16 cellular contexts compared by ENCODE assay signal in the genomic region with DNA sequence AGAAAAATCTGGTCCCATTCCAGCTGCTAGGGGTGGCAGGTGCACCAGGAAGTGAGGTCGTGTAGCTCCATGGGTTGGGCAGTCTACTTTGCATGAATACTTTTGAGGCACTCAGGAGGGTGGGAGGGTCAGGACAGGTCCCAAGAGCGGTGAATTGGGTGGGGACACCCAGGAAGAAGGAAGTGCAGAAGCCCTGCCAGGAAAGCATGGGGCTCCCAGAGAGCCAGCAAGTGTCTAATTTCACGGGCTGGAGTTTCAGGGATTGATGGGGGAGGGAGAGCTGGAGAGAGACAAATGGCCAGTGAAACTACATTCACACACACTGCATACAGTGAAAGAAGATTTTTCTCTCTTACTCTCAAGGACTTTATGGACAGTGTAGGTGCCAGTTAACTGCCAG.
A peak's percentile ranks its signal among the peaks of the same experiment; 100 is the strongest.
DNase-seq lines count a peak whose midpoint lies in the region; ATAC-seq and TF ChIP-seq lines count a peak whose summit lies in the region.
"Had no signal": no experiment of that assay in that cellular context is flagged by ENCODE, and none has a peak within 500 bp of the region (broad histone marks: within the 10 kb centered on the region; RNA-seq: fewer than 3 reads in every experiment).

No MANE protein-coding gene starts in this region.

- intact Hi-C loops in activated CD4-positive, alpha-beta T cell treated with anti-CD3 and anti-CD28 coated beads, Interleukin-2, amount 10 ng/mL, durations not matched to agents 24 days and 14 days (cut with micrococcal nuclease): no loop called here
- intact Hi-C loops in activated CD4-positive, alpha-beta T cell treated with anti-CD3 and anti-CD28 coated beads for 36 hours (cut with DNase I, micrococcal nuclease): no loop called here
- intact Hi-C loops in activated T-helper 2 cell treated with anti-CD3 and anti-CD28 coated beads, Interferon-gamma antibody, Interleukin-2, Interleukin-4, amounts not matched to agents 10 μg/mL and 5 μg/mL and 100 μg/mL, durations not matched to agents 14 hours and 24 hours and 36 hours (cut with micrococcal nuclease): loop anchor here (5.0 kb wide), 1 partner anchor 543 kb away; no protein-coding TSS in a partner anchor
- intact Hi-C loops in lower lobe of right lung (cut with DNase I): no loop called here
- intact Hi-C loops in transverse colon (cut with DNase I; ENCODE audit: low total_unique reads): no loop called here

- POLR2A ChIA-PET in activated CD4-positive, alpha-beta T cell treated with anti-CD3 and anti-CD28 coated beads for 36 hours (lab: Charles Lee): no interaction called here

- DNase-seq in activated CD4-positive, alpha-beta T cell treated with anti-CD3 and anti-CD28 coated beads, Interleukin-2, amount 10 ng/mL, durations not matched to agents 24 days and 14 days: no peak
- DNase-seq in activated CD4-positive, alpha-beta T cell treated with anti-CD3 and anti-CD28 coated beads for 36 hours: no peak
- no peak for DNase-seq in activated T-helper 2 cell treated with anti-CD3 and anti-CD28 coated beads, Interferon-gamma antibody, Interleukin-2, Interleukin-4, amounts not matched to agents 10 μg/mL and 5 μg/mL and 100 μg/mL, durations not matched to agents 14 hours and 24 hours and 36 hours (ENCODE audit: low spot score)
- DNase-seq in lower lobe of right lung: peak; percentile 77
- DNase-seq in transverse colon: peak; percentile 78
- no peak for DNase-seq in erythroblast (lab: John Stamatoyannopoulos, UW)
- DNase-seq: activated CD8-positive, alpha-beta T cell treated with anti-CD3 and anti-CD28 coated beads, Interleukin-2, amount 10 ng/mL, durations not matched to agents 7 days and 5 days; foreskin melanocyte; NCI-H1048; NCI-H524 treated with DMSO at 0.1 percent for 48 hours; T-helper 9 cell; trophoblast cell had no signal

- in situ Hi-C loops in transverse colon (cut with MboI; ENCODE audit: low pct_ligation_motif_present in 1 of 4, low pct_unique_long_range_greater_than_20kb in 1 of 4, low sequenced_read_pairs in 3 of 4): no loop called here

- peaks cover 30% of the 10 kb centered on the region for H3K4me1 Mint-ChIP-seq in activated CD4-positive, alpha-beta T cell treated with anti-CD3 and anti-CD28 coated beads, Interleukin-2, amount 10 ng/mL, durations not matched to agents 24 days and 14 days
- peaks cover 21% of the 10 kb centered on the region for H3K4me1 Mint-ChIP-seq in activated CD4-positive, alpha-beta T cell treated with anti-CD3 and anti-CD28 coated beads for 36 hours
- peaks cover 41% of the 10 kb centered on the region for H3K4me1 Mint-ChIP-seq in activated T-helper 2 cell treated with anti-CD3 and anti-CD28 coated beads, Interferon-gamma antibody, Interleukin-2, Interleukin-4, amounts not matched to agents 10 μg/mL and 5 μg/mL and 100 μg/mL, durations not matched to agents 14 hours and 24 hours and 36 hours (ENCODE audit: low read depth)

- H3K27me3 Mint-ChIP-seq in activated CD4-positive, alpha-beta T cell treated with anti-CD3 and anti-CD28 coated beads, Interleukin-2, amount 10 ng/mL, durations not matched to agents 24 days and 14 days: no peaks in the 10 kb centered on the region
- no peaks in the 10 kb centered on the region for H3K27me3 Mint-ChIP-seq in activated CD4-positive, alpha-beta T cell treated with anti-CD3 and anti-CD28 coated beads for 36 hours
- H3K27me3 Mint-ChIP-seq in activated T-helper 2 cell treated with anti-CD3 and anti-CD28 coated beads, Interferon-gamma antibody, Interleukin-2, Interleukin-4, amounts not matched to agents 10 μg/mL and 5 μg/mL and 100 μg/mL, durations not matched to agents 14 hours and 24 hours and 36 hours (ENCODE audit: low read depth): no peaks in the 10 kb centered on the region

- no peak for TF ChIP-seq EP300 in transverse colon (IDR thresholded peaks at IDR 0.05; ENCODE audit: low read depth)

- ATAC-seq in activated CD4-positive, alpha-beta T cell treated with anti-CD3 and anti-CD28 coated beads for 36 hours: no peak
- peak; percentile 93 to 94 for ATAC-seq in lower lobe of right lung
- ATAC-seq in HG03457 (IDR thresholded peaks at IDR 0.05; ENCODE audit: unreplicated experiment): no peak
- ATAC-seq in GM18868 (IDR thresholded peaks at IDR 0.05; ENCODE audit: unreplicated experiment): no peak
- ATAC-seq: activated CD8-positive, alpha-beta T cell treated with anti-CD3 and anti-CD28 coated beads, Interleukin-2, amount 10 ng/mL, durations not matched to agents 7 days and 5 days; activated naive CD4-positive, alpha-beta T cell treated with anti-CD3 and anti-CD28 coated beads, Interleukin-2, amount 50 U/mL, for 72 hours had no signal

- peak overlapping the region; percentile 70 for H3K27ac ChIP-seq in lower lobe of right lung
- H3K27ac ChIP-seq in transverse colon: peak overlapping the region; percentile 35 to 74 (median 71)

- no peak overlapping the region for H3K4me3 Mint-ChIP-seq in activated CD4-positive, alpha-beta T cell treated with anti-CD3 and anti-CD28 coated beads, Interleukin-2, amount 10 ng/mL, durations not matched to agents 24 days and 14 days
- H3K4me3 Mint-ChIP-seq in activated CD4-positive, alpha-beta T cell treated with anti-CD3 and anti-CD28 coated beads for 36 hours: no peak overlapping the region
- no peak overlapping the region for H3K4me3 Mint-ChIP-seq in activated T-helper 2 cell treated with anti-CD3 and anti-CD28 coated beads, Interferon-gamma antibody, Interleukin-2, Interleukin-4, amounts not matched to agents 10 μg/mL and 5 μg/mL and 100 μg/mL, durations not matched to agents 14 hours and 24 hours and 36 hours (ENCODE audit: low read depth)
- H3K4me3 Mint-ChIP-seq: activated CD8-positive, alpha-beta T cell treated with anti-CD3 and anti-CD28 coated beads, Interleukin-2, amount 10 ng/mL, durations not matched to agents 7 days and 5 days had no signal

- peaks cover 32% of the 10 kb centered on the region for H3K36me3 Mint-ChIP-seq in activated CD4-positive, alpha-beta T cell treated with anti-CD3 and anti-CD28 coated beads, Interleukin-2, amount 10 ng/mL, durations not matched to agents 24 days and 14 days (ENCODE audit: low read depth)
- peaks cover 36% of the 10 kb centered on the region for H3K36me3 Mint-ChIP-seq in activated CD4-positive, alpha-beta T cell treated with anti-CD3 and anti-CD28 coated beads for 36 hours (ENCODE audit: low read depth)
- peaks cover 28% of the 10 kb centered on the region for H3K36me3 Mint-ChIP-seq in activated T-helper 2 cell treated with anti-CD3 and anti-CD28 coated beads, Interferon-gamma antibody, Interleukin-2, Interleukin-4, amounts not matched to agents 10 μg/mL and 5 μg/mL and 100 μg/mL, durations not matched to agents 14 hours and 24 hours and 36 hours (ENCODE audit: low read depth)

- peak overlapping the region; percentile 47 for H3K27ac Mint-ChIP-seq in activated CD4-positive, alpha-beta T cell treated with anti-CD3 and anti-CD28 coated beads, Interleukin-2, amount 10 ng/mL, durations not matched to agents 24 days and 14 days
- H3K27ac Mint-ChIP-seq in activated CD4-positive, alpha-beta T cell treated with anti-CD3 and anti-CD28 coated beads for 36 hours: no peak overlapping the region
- peak overlapping the region; percentile 15 for H3K27ac Mint-ChIP-seq in activated T-helper 2 cell treated with anti-CD3 and anti-CD28 coated beads, Interferon-gamma antibody, Interleukin-2, Interleukin-4, amounts not matched to agents 10 μg/mL and 5 μg/mL and 100 μg/mL, durations not matched to agents 14 hours and 24 hours and 36 hours
- H3K27ac Mint-ChIP-seq: activated CD8-positive, alpha-beta T cell treated with anti-CD3 and anti-CD28 coated beads, Interleukin-2, amount 10 ng/mL, durations not matched to agents 7 days and 5 days had no signal

- TF ChIP-seq CTCF in lower lobe of right lung (IDR thresholded peaks at IDR 0.05): no peak
- TF ChIP-seq CTCF in transverse colon (IDR thresholded peaks at IDR 0.05): no peak

- no peaks in the 10 kb centered on the region for H3K9me3 ChIP-seq in lower lobe of right lung
- no peaks in the 10 kb centered on the region for H3K9me3 ChIP-seq in transverse colon

- H3K4me3 ChIP-seq in lower lobe of right lung: no peak overlapping the region
- no peak overlapping the region for H3K4me3 ChIP-seq in transverse colon
- H3K4me3 ChIP-seq: smooth muscle cell had no signal

- H3K27me3 ChIP-seq in lower lobe of right lung (ENCODE audit: low read depth): no peaks in the 10 kb centered on the region
- H3K27me3 ChIP-seq in transverse colon: no peaks in the 10 kb centered on the region

- H3K4me1 ChIP-seq in lower lobe of right lung (peaks cover 30% of the 10 kb centered on the region), transverse colon (peaks cover 4 to 38% (median 18%) of the 10 kb centered on the region in 4 donors)

- CTCF ChIA-PET in activated CD4-positive, alpha-beta T cell treated with anti-CD3 and anti-CD28 coated beads for 36 hours (lab: Charles Lee): no interaction called here

- WGBS in transverse colon (ENCODE audit: low coverage in 1 of 2), 2 donors: 40 to 49% methylated on average over 1 to 3 of the region's 3 CpGs

- no peaks in the 10 kb centered on the region for H3K9me3 Mint-ChIP-seq in activated CD4-positive, alpha-beta T cell treated with anti-CD3 and anti-CD28 coated beads, Interleukin-2, amount 10 ng/mL, durations not matched to agents 24 days and 14 days
- no peaks in the 10 kb centered on the region for H3K9me3 Mint-ChIP-seq in activated CD4-positive, alpha-beta T cell treated with anti-CD3 and anti-CD28 coated beads for 36 hours (ENCODE audit: low read depth)
- no peaks in the 10 kb centered on the region for H3K9me3 Mint-ChIP-seq in activated T-helper 2 cell treated with anti-CD3 and anti-CD28 coated beads, Interferon-gamma antibody, Interleukin-2, Interleukin-4, amounts not matched to agents 10 μg/mL and 5 μg/mL and 100 μg/mL, durations not matched to agents 14 hours and 24 hours and 36 hours
- H3K9me3 Mint-ChIP-seq: activated naive CD4-positive, alpha-beta T cell treated with anti-CD3 and anti-CD28 coated beads, Interleukin-2, amount 50 U/mL, for 72 hours had no signal

- TF ChIP-seq POLR2A in transverse colon (IDR thresholded peaks at IDR 0.05) (no peak), erythroblast (IDR thresholded peaks at IDR 0.05; ENCODE audit: low read length) (no peak)

- H3K36me3 ChIP-seq in lower lobe of right lung: peaks cover 22% of the 10 kb centered on the region
- H3K36me3 ChIP-seq in transverse colon: no peaks in the 10 kb centered on the region

Comparison
In these comparisons a context has a peak if more than half of its experiments do, and no peak if none do; other contexts are left out.
1. DNase-seq: peak in lower lobe of right lung (single experiment) and transverse colon (single experiment); none in activated CD4-positive, alpha-beta T cell treated with anti-CD3 and anti-CD28 coated beads, Interleukin-2, amount 10 ng/mL, durations not matched to agents 24 days and 14 days (single experiment), activated CD4-positive, alpha-beta T cell treated with anti-CD3 and anti-CD28 coated beads for 36 hours (single experiment), activated T-helper 2 cell treated with anti-CD3 and anti-CD28 coated beads, Interferon-gamma antibody, Interleukin-2, Interleukin-4, amounts not matched to agents 10 μg/mL and 5 μg/mL and 100 μg/mL, durations not matched to agents 14 hours and 24 hours and 36 hours (single experiment) and erythroblast (0 of 2).
2. ATAC-seq: peak in lower lobe of right lung (2 of 2); none in activated CD4-positive, alpha-beta T cell treated with anti-CD3 and anti-CD28 coated beads for 36 hours (single experiment), HG03457 (single experiment) and GM18868 (single experiment).